In genomic region chr1:9909222-9910046, GRCh38 we compare ENCODE assay signal across 8 cellular contexts. TPM values are rescaled to one million over a fixed set of nuclear protein-coding genes. Genes with fewer than 3 reads are reported as not detected.
DNase-seq lines count a peak whose midpoint lies in the region; ATAC-seq lines count a peak whose summit lies in the region.

No MANE protein-coding gene starts in this region.

- H3K4me1 ChIP-seq in effector memory CD4-positive, alpha-beta T cell (ENCODE audit: control insufficient read depth, insufficient read depth, low read length, poor library complexity, severe bottlenecking) = peaks cover 11% of the 10 kb centered on the region

- peaks cover 33% of the 10 kb centered on the region for H3K4me1 Mint-ChIP-seq in activated CD4-positive, alpha-beta T cell treated with anti-CD3 and anti-CD28 coated beads for 36 hours
- H3K4me1 Mint-ChIP-seq in naive B cell = peaks cover 28 to 36% (median 29%) of the 10 kb centered on the region in 3 donors

- H3K9me3 Mint-ChIP-seq in activated CD4-positive, alpha-beta T cell treated with anti-CD3 and anti-CD28 coated beads for 36 hours (ENCODE audit: low read depth) = no peaks in the 10 kb centered on the region
- H3K9me3 Mint-ChIP-seq in naive B cell = no peaks in the 10 kb centered on the region

- H3K27me3 Mint-ChIP-seq in activated CD4-positive, alpha-beta T cell treated with anti-CD3 and anti-CD28 coated beads for 36 hours = no peaks in the 10 kb centered on the region
- H3K27me3 Mint-ChIP-seq in naive B cell = no peaks in the 10 kb centered on the region

- peak overlapping the region; percentile 77 for H3K27ac Mint-ChIP-seq in activated CD4-positive, alpha-beta T cell treated with anti-CD3 and anti-CD28 coated beads for 36 hours
- peak overlapping the region; percentile 53 to 98 (median 82) for H3K27ac Mint-ChIP-seq in naive B cell

- DNase-seq in activated CD4-positive, alpha-beta T cell treated with anti-CD3 and anti-CD28 coated beads for 36 hours = peak; percentile 69
- peak in 2 of 3 donors; percentile 3 to 9 for DNase-seq in effector memory CD4-positive, alpha-beta T cell
- peak; percentile 17 for DNase-seq in naive B cell

- H3K36me3 Mint-ChIP-seq in activated CD4-positive, alpha-beta T cell treated with anti-CD3 and anti-CD28 coated beads for 36 hours (ENCODE audit: low read depth) = no peaks in the 10 kb centered on the region
- H3K36me3 Mint-ChIP-seq in naive B cell = no peaks in the 10 kb centered on the region

- peak overlapping the region; percentile 83 for H3K4me3 Mint-ChIP-seq in activated CD4-positive, alpha-beta T cell treated with anti-CD3 and anti-CD28 coated beads for 36 hours
- peak overlapping the region; percentile 85 to 99 (median 94) for H3K4me3 Mint-ChIP-seq in naive B cell

- POLR2A ChIA-PET in activated CD4-positive, alpha-beta T cell treated with anti-CD3 and anti-CD28 coated beads for 36 hours (lab: Charles Lee) = no interaction called here

- intact Hi-C loops in activated CD4-positive, alpha-beta T cell treated with anti-CD3 and anti-CD28 coated beads for 36 hours (cut with DNase I, micrococcal nuclease) = loop anchor here (1.0 to 5.0 kb wide), 23 partner anchors 32 to 1773 kb away; partner anchors contain the start of genes LZIC (in 2 of the 2), NMNAT1 (in 2 of the 2), SLC25A33 (in 2 of the 2) and UBE4B (in 2 of the 2)

- H3K4me3 ChIP-seq in effector memory CD4-positive, alpha-beta T cell (ENCODE audit: insufficient read depth, low read depth, low read length, poor library complexity, severe bottlenecking) = peak overlapping the region; percentile 72

- CTCF ChIA-PET in activated CD4-positive, alpha-beta T cell treated with anti-CD3 and anti-CD28 coated beads for 36 hours (lab: Charles Lee) = interaction anchor here (0.6 to 0.9 kb wide), 2 partner anchors 9 to 39 kb away, joined by 3 read pairs; no protein-coding TSS in a partner anchor

- H3K9me3 ChIP-seq in effector memory CD4-positive, alpha-beta T cell (ENCODE audit: control insufficient read depth, low read length) = no peaks in the 10 kb centered on the region

- no peaks in the 10 kb centered on the region for H3K36me3 ChIP-seq in effector memory CD4-positive, alpha-beta T cell (ENCODE audit: control insufficient read depth, insufficient read depth, low read length)

- peak; percentile 9 for ATAC-seq in GM18909 (IDR thresholded peaks at IDR 0.05; ENCODE audit: poor library complexity, unreplicated experiment)
- ATAC-seq in HG03439 (IDR thresholded peaks at IDR 0.05; ENCODE audit: unreplicated experiment) = peak; percentile 2
- no peak for ATAC-seq in activated CD4-positive, alpha-beta T cell treated with anti-CD3 and anti-CD28 coated beads for 36 hours
- no peak for ATAC-seq in naive B cell (ENCODE audit: low read depth in 2 of 2)
- no peak for ATAC-seq in GM21360 (IDR thresholded peaks at IDR 0.05; ENCODE audit: unreplicated experiment)
- ATAC-seq in GM18498 (IDR thresholded peaks at IDR 0.05; ENCODE audit: unreplicated experiment) = no peak

- peak overlapping the region; percentile 21 for H3K27ac ChIP-seq in effector memory CD4-positive, alpha-beta T cell (ENCODE audit: insufficient read depth, low read length, poor library complexity, severe bottlenecking)
- peak overlapping the region; percentile 69 for H3K27ac ChIP-seq in temporal lobe (ENCODE audit: low read depth, low read length)

- no peaks in the 10 kb centered on the region for H3K27me3 ChIP-seq in effector memory CD4-positive, alpha-beta T cell (replicated peaks; ENCODE audit: control insufficient read depth, insufficient read depth, low read length, poor library complexity, severe bottlenecking)

RNA-seq across cellular contexts. Expression of gene CTNNBIP1, which starts 0.6 kb away (rescaled TPM):
- total RNA-seq in activated CD4-positive, alpha-beta T cell treated with anti-CD3 and anti-CD28 coated beads for 36 hours = 10 to 100 TPM in 1 of 2 experiments, 1 to 10 TPM in 1; 7.5 to 11.0 TPM
- polyA plus RNA-seq in naive B cell (ENCODE audit: low read depth in 6 of 6) = 10 to 100 TPM in 2 of 6 donors, 1 to 10 TPM in 4; 7.4 to 13.4 (median 8.6) TPM
- total RNA-seq in temporal lobe = 40.3 TPM

RNA-seq across cellular contexts. Expression of gene LZIC, which starts 33.8 kb away (rescaled TPM):
- 10 to 100 TPM; 23.4 to 32.0 TPM for total RNA-seq in activated CD4-positive, alpha-beta T cell treated with anti-CD3 and anti-CD28 coated beads for 36 hours
- polyA plus RNA-seq in naive B cell (ENCODE audit: low read depth in 6 of 6) = 10 to 100 TPM; 26.3 to 36.0 (median 31.1) TPM
- total RNA-seq in temporal lobe = 56.1 TPM

RNA-seq across cellular contexts. Expression of gene NMNAT1, which starts 33.8 kb away (rescaled TPM):
- 1 to 10 TPM; 7.3 to 8.5 TPM for total RNA-seq in activated CD4-positive, alpha-beta T cell treated with anti-CD3 and anti-CD28 coated beads for 36 hours
- 1 to 10 TPM; 4.2 to 8.8 (median 6.8) TPM for polyA plus RNA-seq in naive B cell (ENCODE audit: low read depth in 6 of 6)
- total RNA-seq in temporal lobe = 3.4 TPM

Comparison
In these comparisons a context has a peak if more than half of its experiments do, and no peak if none do; other contexts are left out.
1. ATAC-seq: peak in GM18909 (single experiment) and HG03439 (single experiment); none in activated CD4-positive, alpha-beta T cell treated with anti-CD3 and anti-CD28 coated beads for 36 hours (single experiment), naive B cell (0 of 2), GM21360 (single experiment) and GM18498 (single experiment).
2. DNase-seq: peak in every context shown above with its lines; median percentile 69 in activated CD4-positive, alpha-beta T cell treated with anti-CD3 and anti-CD28 coated beads for 36 hours; 17 in naive B cell; 6 in effector memory CD4-positive, alpha-beta T cell.